ENCODE assay signal across 8 cellular contexts in the genomic region with DNA sequence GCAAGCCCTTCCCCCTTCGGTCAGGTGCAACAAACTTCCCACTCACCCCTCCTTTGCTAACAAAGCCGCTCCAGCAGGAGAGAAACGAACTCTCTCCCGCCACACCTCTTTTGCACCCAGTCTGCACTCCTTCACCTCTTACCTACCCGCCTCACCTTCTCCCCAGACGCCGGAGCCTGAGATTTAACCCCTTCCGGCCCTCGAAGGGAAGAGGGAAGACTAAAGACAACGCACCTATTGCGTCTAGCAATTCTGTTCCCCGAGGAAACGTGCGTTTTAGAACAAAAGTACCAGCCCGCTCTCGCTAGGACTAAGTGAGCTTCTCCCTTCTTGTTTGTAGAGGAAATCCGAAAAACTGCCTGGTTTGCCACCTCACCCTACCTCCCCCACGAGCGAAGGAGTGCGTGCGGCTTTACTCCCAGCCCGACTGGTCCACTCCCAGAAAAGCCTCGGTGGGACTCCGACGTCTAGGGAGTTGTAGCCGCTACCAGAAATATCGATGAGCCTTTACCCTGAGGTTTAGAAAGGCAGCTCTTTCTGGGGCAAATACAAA. TPM values are rescaled to one million over a fixed set of nuclear protein-coding genes. Genes with fewer than 3 reads are reported as not detected.
DNase-seq lines count a peak whose midpoint lies in the region; ATAC-seq and TF ChIP-seq lines count a peak whose summit lies in the region.

No MANE protein-coding gene starts in this region.

- no peak for TF ChIP-seq CTCF in activated CD8-positive, alpha-beta T cell treated with anti-CD3 and anti-CD28 coated beads for 36 hours (IDR thresholded peaks at IDR 0.05)

- peak overlapping the region; percentile 82 for H3K27ac ChIP-seq in CD4-positive, CD25-positive, alpha-beta regulatory T cell (ENCODE audit: insufficient read depth, low read length, poor library complexity, severe bottlenecking)

- no peaks in the 10 kb centered on the region for H3K27me3 Mint-ChIP-seq in CD4-positive, CD25-positive, alpha-beta regulatory T cell
- H3K27me3 Mint-ChIP-seq in activated CD8-positive, alpha-beta T cell treated with anti-CD3 and anti-CD28 coated beads for 36 hours: no peaks in the 10 kb centered on the region

- peaks cover 7% of the 10 kb centered on the region for H3K36me3 Mint-ChIP-seq in CD4-positive, CD25-positive, alpha-beta regulatory T cell
- H3K36me3 Mint-ChIP-seq in activated CD8-positive, alpha-beta T cell treated with anti-CD3 and anti-CD28 coated beads for 36 hours (ENCODE audit: low read depth): peaks cover 12% of the 10 kb centered on the region

- ATAC-seq in CD4-positive, CD25-positive, alpha-beta regulatory T cell (ENCODE audit: low read depth in 2 of 2): peak; percentile 67 to 69
- ATAC-seq in GM19395 (IDR thresholded peaks at IDR 0.05; ENCODE audit: unreplicated experiment): peak; percentile 64
- peak; percentile 51 for ATAC-seq in HG03521 (IDR thresholded peaks at IDR 0.05; ENCODE audit: unreplicated experiment)
- ATAC-seq in activated CD8-positive, alpha-beta T cell treated with anti-CD3 and anti-CD28 coated beads for 36 hours: peak; percentile 77

- POLR2A ChIA-PET in activated CD8-positive, alpha-beta T cell treated with anti-CD3 and anti-CD28 coated beads for 36 hours (lab: Charles Lee): interaction anchor here (0.7 to 2.1 kb wide), 11 partner anchors 11 to 347 kb away, joined by 3 to 10 read pairs (median 3); partner anchors contain the start of genes REL and SANBR

- no peaks in the 10 kb centered on the region for H3K27me3 ChIP-seq in CD4-positive, CD25-positive, alpha-beta regulatory T cell (ENCODE audit: control insufficient read depth, insufficient read depth, low read length)

- CTCF ChIA-PET in activated CD8-positive, alpha-beta T cell treated with anti-CD3 and anti-CD28 coated beads for 36 hours (lab: Charles Lee): interaction anchor here (0.9 to 1.4 kb wide), 2 partner anchors 11 to 18 kb away, joined by 5 read pairs; no protein-coding TSS in a partner anchor

- peak; percentile 62 to 90 (median 76) for DNase-seq in CD4-positive, CD25-positive, alpha-beta regulatory T cell
- DNase-seq in NCI-H748 treated with DMSO at 0.1 percent for 48 hours (lab: John Stamatoyannopoulos, UW): peak; percentile 55
- DNase-seq in activated CD8-positive, alpha-beta T cell treated with anti-CD3 and anti-CD28 coated beads for 36 hours: peak; percentile 80
- DNase-seq in effector CD8-positive, alpha-beta T cell (lab: John Stamatoyannopoulos, UW): peak; percentile 50
- peak; percentile 73 to 76 for DNase-seq in lung microvascular endothelial cell (ENCODE audit: low read depth in 2 of 2)
- peak; percentile 47 to 63 (median 61) for DNase-seq in stimulated activated CD4-positive, alpha-beta T cell treated with anti-CD3 and anti-CD28 coated beads, TNF-alpha, amount 100 ng/mL, for 48 hours (ENCODE audit: low read depth in 3 of 3)

- peaks cover 0 to 2% (median 0%) of the 10 kb centered on the region in 7 donors for H3K9me3 Mint-ChIP-seq in CD4-positive, CD25-positive, alpha-beta regulatory T cell
- H3K9me3 Mint-ChIP-seq in activated CD8-positive, alpha-beta T cell treated with anti-CD3 and anti-CD28 coated beads for 36 hours: peaks cover 2% of the 10 kb centered on the region

- peak overlapping the region; percentile 99 for H3K4me3 ChIP-seq in CD4-positive, CD25-positive, alpha-beta regulatory T cell (ENCODE audit: low read depth, low read length)

- intact Hi-C loops in activated CD8-positive, alpha-beta T cell treated with anti-CD3 and anti-CD28 coated beads for 36 hours (cut with micrococcal nuclease): no loop called here

- peaks cover 19% of the 10 kb centered on the region for H3K4me1 ChIP-seq in CD4-positive, CD25-positive, alpha-beta regulatory T cell (ENCODE audit: control insufficient read depth, insufficient read depth, low read length, poor library complexity, severe bottlenecking)

- no peaks in the 10 kb centered on the region for H3K9me3 ChIP-seq in CD4-positive, CD25-positive, alpha-beta regulatory T cell (ENCODE audit: control insufficient read depth in 2 of 2, low read length in 2 of 2)

- H3K4me1 Mint-ChIP-seq in CD4-positive, CD25-positive, alpha-beta regulatory T cell: peaks cover 18 to 64% (median 20%) of the 10 kb centered on the region in 4 donors
- H3K4me1 Mint-ChIP-seq in activated CD8-positive, alpha-beta T cell treated with anti-CD3 and anti-CD28 coated beads for 36 hours (ENCODE audit: low read depth): peaks cover 42% of the 10 kb centered on the region

- peak overlapping the region; percentile 95 to 100 (median 98) for H3K4me3 Mint-ChIP-seq in CD4-positive, CD25-positive, alpha-beta regulatory T cell
- peak overlapping the region; percentile 97 for H3K4me3 Mint-ChIP-seq in activated CD8-positive, alpha-beta T cell treated with anti-CD3 and anti-CD28 coated beads for 36 hours

- H3K27ac Mint-ChIP-seq in CD4-positive, CD25-positive, alpha-beta regulatory T cell: peak overlapping the region; percentile 95 to 99 (median 98)
- peak overlapping the region; percentile 98 for H3K27ac Mint-ChIP-seq in activated CD8-positive, alpha-beta T cell treated with anti-CD3 and anti-CD28 coated beads for 36 hours

- peaks cover under 1% of the 10 kb centered on the region for H3K36me3 ChIP-seq in CD4-positive, CD25-positive, alpha-beta regulatory T cell (ENCODE audit: control insufficient read depth, insufficient read depth, low read length)

RNA-seq across cellular contexts. Expression of gene PEX13, which starts 0.4 kb away (rescaled TPM):
- total RNA-seq in CD4-positive, CD25-positive, alpha-beta regulatory T cell: 13.1 TPM
- 10 to 100 TPM in 3 of 4 donors, 1 to 10 TPM in 1; 9.4 to 15.6 (median 13.6) TPM for polyA plus RNA-seq in CD4-positive, CD25-positive, alpha-beta regulatory T cell
- 10 to 100 TPM; 15.5 to 16.8 TPM for total RNA-seq in activated CD8-positive, alpha-beta T cell treated with anti-CD3 and anti-CD28 coated beads for 36 hours
- 27.2 and 41.9 TPM in 2 replicates for total RNA-seq in lung microvascular endothelial cell

RNA-seq across cellular contexts. Expression of gene PUS10, which starts 1.0 kb away (rescaled TPM):
- 5.2 TPM for total RNA-seq in CD4-positive, CD25-positive, alpha-beta regulatory T cell
- 1 to 10 TPM; 4.5 to 7.1 (median 5.8) TPM for polyA plus RNA-seq in CD4-positive, CD25-positive, alpha-beta regulatory T cell
- 1 to 10 TPM; 7.9 to 8.7 TPM for total RNA-seq in activated CD8-positive, alpha-beta T cell treated with anti-CD3 and anti-CD28 coated beads for 36 hours
- total RNA-seq in lung microvascular endothelial cell: 6.3 and 6.7 TPM in 2 replicates

RNA-seq across cellular contexts. Expression of gene SANBR, which starts 48.6 kb away (rescaled TPM):
- total RNA-seq in CD4-positive, CD25-positive, alpha-beta regulatory T cell: 11.7 TPM
- polyA plus RNA-seq in CD4-positive, CD25-positive, alpha-beta regulatory T cell: 1 to 10 TPM; 2.4 to 7.7 (median 4.2) TPM
- total RNA-seq in activated CD8-positive, alpha-beta T cell treated with anti-CD3 and anti-CD28 coated beads for 36 hours: 1 to 10 TPM in 1 of 2 experiments, under 1 TPM in 1; 0.97 to 1.3 TPM
- 7.8 and 15.1 TPM in 2 replicates for total RNA-seq in lung microvascular endothelial cell

Comparison
In these comparisons a context has a peak if more than half of its experiments do, and no peak if none do; other contexts are left out.
1. Peak in every context shown above with its lines: DNase-seq, ATAC-seq, H3K4me3 ChIP-seq and H3K27ac ChIP-seq.